10 cellular contexts compared by ENCODE assay signal in genomic region chr12:99253068-99253467, GRCh38.
DNase-seq lines count a peak whose midpoint lies in the region; ATAC-seq and TF ChIP-seq lines count a peak whose summit lies in the region.
"Had no signal": no experiment of that assay in that cellular context is flagged by ENCODE, and none has a peak within 500 bp of the region (broad histone marks: within the 10 kb centered on the region; RNA-seq: fewer than 3 reads in every experiment).

No MANE protein-coding gene starts in this region.

- ATAC-seq in GM21737 (IDR thresholded peaks at IDR 0.05; ENCODE audit: unreplicated experiment) (no peak), GM19023 (IDR thresholded peaks at IDR 0.05; ENCODE audit: unreplicated experiment) (no peak)
- ATAC-seq in naive thymus-derived CD8-positive, alpha-beta T cell, result no peak

- CTCF ChIA-PET in Calu3 (lab: Charles Lee), result interaction anchor here (0.6 kb wide), 1 partner anchor 155 kb away, joined by 3 read pairs; no protein-coding TSS in a partner anchor

- H2AFZ ChIP-seq in OCI-LY1 (ENCODE audit: low read length), result no peak overlapping the region
- H2AFZ ChIP-seq in hepatocyte, result no peak overlapping the region

- H4K20me1 ChIP-seq in OCI-LY1 (ENCODE audit: insufficient read depth, low read length) (no peaks in the 10 kb centered on the region), hepatocyte (ENCODE audit: insufficient read depth, poor library complexity, severe bottlenecking) (no peaks in the 10 kb centered on the region)

- peaks cover 3% of the 10 kb centered on the region for H3K9me3 Mint-ChIP-seq in Calu3 (ENCODE audit: low read depth, unreplicated experiment)
- H3K9me3 Mint-ChIP-seq in osteocyte (ENCODE audit: unreplicated experiment), result no peaks in the 10 kb centered on the region
- H3K9me3 Mint-ChIP-seq in naive thymus-derived CD8-positive, alpha-beta T cell, result peaks cover 0 to 20% (median 4%) of the 10 kb centered on the region in 9 donors

- H3K27ac Mint-ChIP-seq in Calu3 (ENCODE audit: unreplicated experiment) (no peak overlapping the region), osteocyte (ENCODE audit: unreplicated experiment) (no peak overlapping the region)
- no peak overlapping the region for H3K27ac Mint-ChIP-seq in naive thymus-derived CD8-positive, alpha-beta T cell

- H3K4me1 ChIP-seq in OCI-LY1 (ENCODE audit: insufficient read depth, low read length, severe bottlenecking), result no peaks in the 10 kb centered on the region
- no peaks in the 10 kb centered on the region for H3K4me1 ChIP-seq in hepatocyte (ENCODE audit: insufficient read depth)
- H3K4me1 ChIP-seq: Peyer's patch had no signal

- in situ Hi-C loops in GM13977 (cut with MboI; ENCODE audit: low pct_unique_long_range_greater_than_20kb, low sequenced_read_pairs, unreplicated experiment), result no loop called here

- H3K27me3 ChIP-seq in OCI-LY1 (ENCODE audit: insufficient read depth, low read length) (no peaks in the 10 kb centered on the region), hepatocyte (no peaks in the 10 kb centered on the region)
- H3K27me3 ChIP-seq: Peyer's patch had no signal

- H3K4me3 ChIP-seq in OCI-LY1 (ENCODE audit: low read depth, low read length, poor library complexity, severe bottlenecking) (no peak overlapping the region), hepatocyte (no peak overlapping the region)
- H3K4me3 ChIP-seq: Peyer's patch had no signal

- POLR2A ChIA-PET in naive thymus-derived CD8-positive, alpha-beta T cell (lab: Charles Lee), result no interaction called here

- no peak overlapping the region for H3K27ac ChIP-seq in OCI-LY1 (ENCODE audit: low read depth, low read length, poor library complexity, severe bottlenecking)
- H3K27ac ChIP-seq in hepatocyte, result no peak overlapping the region
- H3K27ac ChIP-seq: Peyer's patch had no signal

- H3K4me3 Mint-ChIP-seq in Calu3 (ENCODE audit: low read depth, unreplicated experiment) (no peak overlapping the region), osteocyte (ENCODE audit: unreplicated experiment) (no peak overlapping the region)
- no peak overlapping the region for H3K4me3 Mint-ChIP-seq in naive thymus-derived CD8-positive, alpha-beta T cell

- H3K4me1 Mint-ChIP-seq in Calu3 (ENCODE audit: low read depth, unreplicated experiment), result no peaks in the 10 kb centered on the region
- no peaks in the 10 kb centered on the region for H3K4me1 Mint-ChIP-seq in osteocyte (ENCODE audit: unreplicated experiment)
- no peaks in the 10 kb centered on the region for H3K4me1 Mint-ChIP-seq in naive thymus-derived CD8-positive, alpha-beta T cell

- no peaks in the 10 kb centered on the region for H3K9me2 ChIP-seq in OCI-LY1 (ENCODE audit: low read depth, low read length)
- no peaks in the 10 kb centered on the region for H3K9me2 ChIP-seq in hepatocyte (replicated peaks; ENCODE audit: insufficient read depth)

- BruUV-seq in Calu3 (replicated peaks; lab: Mats Ljungman, UMichigan), result no TSS peak

- no peaks in the 10 kb centered on the region for H3K79me2 ChIP-seq in OCI-LY1 (ENCODE audit: insufficient read depth, low read length)
- no peaks in the 10 kb centered on the region for H3K79me2 ChIP-seq in hepatocyte

- DNase-seq in Calu3 (peak; percentile 5), GM13977 (ENCODE audit: low spot score) (no peak), hepatocyte (ENCODE audit: low spot score) (no peak), osteocyte (ENCODE audit: extremely low spot score, unreplicated experiment) (no peak)
- DNase-seq in naive thymus-derived CD8-positive, alpha-beta T cell, result no peak
- DNase-seq: Peyer's patch; stimulated activated CD4-positive, alpha-beta T cell treated with anti-CD3 and anti-CD28 coated beads, Interleukin-4, amount 100 ng/mL, for 24 hours had no signal

- H3K36me3 Mint-ChIP-seq in Calu3 (ENCODE audit: insufficient read depth, unreplicated experiment) (no peaks in the 10 kb centered on the region), osteocyte (ENCODE audit: unreplicated experiment) (no peaks in the 10 kb centered on the region)
- no peaks in the 10 kb centered on the region for H3K36me3 Mint-ChIP-seq in naive thymus-derived CD8-positive, alpha-beta T cell

- 90% methylated on average over 3 of the region's 3 CpGs for WGBS in hepatocyte (ENCODE audit: low lambda C conversion rate, missing lambda C conversion rate)

- no peaks in the 10 kb centered on the region for H3K27me3 Mint-ChIP-seq in Calu3 (ENCODE audit: unreplicated experiment)
- no peaks in the 10 kb centered on the region for H3K27me3 Mint-ChIP-seq in osteocyte (ENCODE audit: unreplicated experiment)
- H3K27me3 Mint-ChIP-seq in naive thymus-derived CD8-positive, alpha-beta T cell, result no peaks in the 10 kb centered on the region

- H3K36me3 ChIP-seq in OCI-LY1 (ENCODE audit: insufficient read depth, low read length), result no peaks in the 10 kb centered on the region
- no peaks in the 10 kb centered on the region for H3K36me3 ChIP-seq in hepatocyte (replicated peaks; ENCODE audit: insufficient read depth, low read depth)
- H3K36me3 ChIP-seq: Peyer's patch had no signal

- intact Hi-C loops in Calu3 (cut with micrococcal nuclease; ENCODE audit: unreplicated experiment), result no loop called here

- TF ChIP-seq CTCF in Calu3 (IDR thresholded peaks at IDR 0.05; ENCODE audit: unreplicated experiment), result peak; percentile 36
- TF ChIP-seq CTCF in GM13977 (IDR thresholded peaks at IDR 0.05; ENCODE audit: extremely low read depth, insufficient read depth, missing control alignments), result peak; percentile 32
- TF ChIP-seq CTCF in OCI-LY1 (IDR thresholded peaks at IDR 0.05; ENCODE audit: low read length), result peak; percentile 24; the same call in 1 of the 2 replicates
- peak; percentile 25 for TF ChIP-seq CTCF in hepatocyte (IDR thresholded peaks at IDR 0.05; ENCODE audit: poor library complexity)
- TF ChIP-seq CTCF in osteocyte (IDR thresholded peaks at IDR 0.05), result no peak

- H3K9ac ChIP-seq in OCI-LY1 (ENCODE audit: low read length), result no peak overlapping the region

- no peaks in the 10 kb centered on the region for H3K9me3 ChIP-seq in OCI-LY1 (ENCODE audit: low read length)
- no peaks in the 10 kb centered on the region for H3K9me3 ChIP-seq in hepatocyte (ENCODE audit: low read depth)
- H3K9me3 ChIP-seq: Peyer's patch had no signal

- no peak overlapping the region for H3K4me2 ChIP-seq in OCI-LY1 (ENCODE audit: low read length)
- no peak overlapping the region for H3K4me2 ChIP-seq in hepatocyte

- H3F3A ChIP-seq in OCI-LY1 (ENCODE audit: insufficient read depth, low read length), result no peaks in the 10 kb centered on the region
